9 cellular contexts compared by ENCODE assay signal in the genomic region with DNA sequence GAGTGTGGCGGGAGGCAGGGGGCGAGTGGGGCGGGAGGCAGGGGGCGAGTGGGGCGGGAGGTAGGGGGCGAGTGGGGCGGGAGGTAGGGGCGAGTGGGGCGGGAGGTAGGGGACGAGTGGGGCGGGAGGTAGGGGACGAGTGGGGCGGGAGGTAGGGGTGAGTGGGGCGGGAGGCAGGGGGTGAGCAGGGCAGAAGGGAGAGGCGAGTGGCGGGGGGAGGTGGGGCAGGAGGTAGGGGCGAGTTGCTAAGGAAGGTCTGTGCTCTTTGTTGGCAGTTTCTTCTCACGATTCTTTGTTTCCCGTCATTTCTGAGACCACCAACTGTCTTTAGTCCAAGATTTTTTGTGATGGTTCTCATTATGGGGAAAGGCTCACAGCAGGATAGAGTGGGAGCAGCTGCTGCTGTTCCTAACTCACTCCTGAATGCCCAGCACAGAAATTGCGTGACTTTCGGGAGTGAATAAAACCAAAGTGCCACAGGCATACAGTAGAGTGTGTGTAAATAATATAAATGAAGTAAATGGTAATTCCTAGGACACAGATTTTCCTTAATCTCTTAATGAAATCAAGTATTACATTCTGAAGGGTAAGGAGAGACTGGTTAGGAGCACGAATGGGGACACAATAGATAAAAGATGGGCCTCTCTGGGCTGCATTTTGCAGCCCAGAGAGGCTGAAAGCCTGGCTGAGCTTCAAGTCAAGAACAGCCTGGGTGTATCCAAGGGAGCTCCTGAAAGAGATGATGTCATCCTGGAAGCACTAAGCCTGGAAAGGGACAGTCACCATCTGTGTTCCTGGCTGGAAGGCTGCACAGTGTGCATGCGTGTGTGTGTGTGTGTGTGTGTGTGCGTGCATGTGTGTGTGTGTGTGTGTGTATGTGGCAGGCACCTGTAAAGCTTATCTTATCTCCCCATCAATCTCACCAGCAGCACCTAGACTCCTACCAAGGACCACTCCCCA. TPM values are rescaled to one million over a fixed set of nuclear protein-coding genes. Genes with fewer than 3 reads are reported as not detected.
DNase-seq lines count a peak whose midpoint lies in the region; TF ChIP-seq lines count a peak whose summit lies in the region.
"Had no signal": no experiment of that assay in that cellular context is flagged by ENCODE, and none has a peak within 500 bp of the region (broad histone marks: within the 10 kb centered on the region; RNA-seq: fewer than 3 reads in every experiment).

No MANE protein-coding gene starts in this region.

- no peak overlapping the region for H2AFZ ChIP-seq in neural progenitor cell (replicated peaks)

- H3K9ac ChIP-seq in neural progenitor cell, result no peak overlapping the region

- peaks cover 23% of the 10 kb centered on the region for H3K36me3 Mint-ChIP-seq in neural progenitor cell

- no peaks in the 10 kb centered on the region for H3K79me2 ChIP-seq in neural progenitor cell (ENCODE audit: low read depth)

- peaks cover 6% of the 10 kb centered on the region for H4K20me1 ChIP-seq in neural progenitor cell (ENCODE audit: low read depth)

- no peak overlapping the region for H3K4me3 ChIP-seq in neural progenitor cell
- H3K4me3 ChIP-seq: ascending aorta had no signal

- H3F3A ChIP-seq in neural progenitor cell (ENCODE audit: low read depth), result peaks cover 18% of the 10 kb centered on the region

- H3K4me3 Mint-ChIP-seq in neural progenitor cell, result peak overlapping the region; percentile 52

- no peaks in the 10 kb centered on the region for H3K27me3 ChIP-seq in neural progenitor cell
- H3K27me3 ChIP-seq: ascending aorta had no signal

- no peaks in the 10 kb centered on the region for H3K9me3 ChIP-seq in neural progenitor cell (ENCODE audit: low read depth)
- H3K9me3 ChIP-seq: ascending aorta had no signal

- peak overlapping the region; percentile 61 for H3K4me2 ChIP-seq in neural progenitor cell

- no peaks in the 10 kb centered on the region for H3K27me3 Mint-ChIP-seq in neural progenitor cell (ENCODE audit: insufficient read depth, low read depth)

- no peaks in the 10 kb centered on the region for H3K9me3 Mint-ChIP-seq in neural progenitor cell

- no peaks in the 10 kb centered on the region for H3K36me3 ChIP-seq in neural progenitor cell

- peak overlapping the region; percentile 96 for H3K27ac Mint-ChIP-seq in neural progenitor cell

- H3K4me1 ChIP-seq in neural progenitor cell, result peaks cover 12% of the 10 kb centered on the region
- H3K4me1 ChIP-seq: ascending aorta had no signal

- H3K27ac ChIP-seq in neural progenitor cell, result peak overlapping the region; percentile 73
- H3K27ac ChIP-seq: ascending aorta had no signal

- TF ChIP-seq CTCF in neural progenitor cell (IDR thresholded peaks at IDR 0.05), result no peak

- peaks cover 31% of the 10 kb centered on the region for H3K4me1 Mint-ChIP-seq in neural progenitor cell

- DNase-seq in DMS53 treated with DMSO at 0.1 percent for 48 hours (lab: John Stamatoyannopoulos, UW; ENCODE audit: unreplicated experiment), result peak; percentile 51
- DNase-seq in NCI-H345 treated with DMSO at 0.1 percent for 48 hours (lab: John Stamatoyannopoulos, UW; ENCODE audit: unreplicated experiment), result peak; percentile 14
- peak; percentile 72 for DNase-seq in epidermal melanocyte (ENCODE audit: insufficient read length, low spot score)
- DNase-seq in neural progenitor cell (ENCODE audit: low spot score), result peak; percentile 49
- no peak for DNase-seq in stimulated activated CD4-positive, alpha-beta T cell treated with anti-CD3 and anti-CD28 coated beads, Interleukin-4, amount 100 ng/mL, for 24 hours
- no peak for DNase-seq in activated gamma-delta T cell (lab: John Stamatoyannopoulos, UW)
- no peak for DNase-seq in HT-29 (ENCODE audit: low spot score)
- no peak for DNase-seq in NCI-H187 (lab: John Stamatoyannopoulos, UW)

RNA-seq across cellular contexts. Expression of a gene that starts 44.5 kb away (rescaled TPM):
- total RNA-seq in neural progenitor cell (ENCODE audit: low replicate concordance), result 19.1 and 21.6 TPM in 2 replicates
- 17.5 and 18.3 TPM in 2 replicates for total RNA-seq in HT-29 (2014; rRNA removed; shearing (Covaris generic))

Comparison
In these comparisons a context has a peak if more than half of its experiments do, and no peak if none do; other contexts are left out.
1. DNase-seq: peak in DMS53 treated with DMSO at 0.1 percent for 48 hours (single experiment), NCI-H345 treated with DMSO at 0.1 percent for 48 hours (single experiment), epidermal melanocyte (single experiment) and neural progenitor cell (single experiment); none in stimulated activated CD4-positive, alpha-beta T cell treated with anti-CD3 and anti-CD28 coated beads, Interleukin-4, amount 100 ng/mL, for 24 hours (single experiment), activated gamma-delta T cell (single experiment), HT-29 (single experiment) and NCI-H187 (0 of 2).